Comparison of ENCODE assay signal across 23 cellular contexts in the genomic region with DNA sequence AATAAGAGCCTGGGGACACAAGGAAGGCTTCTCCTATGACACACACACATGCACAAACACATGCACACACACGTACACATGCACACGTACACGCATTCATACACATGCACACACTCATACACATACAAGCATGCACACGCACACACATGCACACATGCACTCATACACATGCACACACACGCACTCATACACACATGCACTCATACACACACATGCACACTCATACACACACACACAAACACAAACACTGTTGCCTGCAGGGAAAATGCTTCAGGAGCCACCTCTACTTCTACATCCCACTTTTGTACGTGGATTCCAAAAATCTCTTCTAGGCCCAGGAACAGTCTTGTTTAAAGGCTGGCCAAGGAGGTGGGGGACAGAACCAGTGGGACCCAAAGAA. TPM values are rescaled to one million over a fixed set of nuclear protein-coding genes. Genes with fewer than 3 reads are reported as not detected.
DNase-seq lines count a peak whose midpoint lies in the region; ATAC-seq, FAIRE-seq and TF ChIP-seq lines count a peak whose summit lies in the region.
"Had no signal": no experiment of that assay in that cellular context is flagged by ENCODE, and none has a peak within 500 bp of the region (broad histone marks: within the 10 kb centered on the region; RNA-seq: fewer than 3 reads in every experiment).

No MANE protein-coding gene starts in this region.

- no peak overlapping the region for H3K27ac Mint-ChIP-seq in activated naive CD8-positive, alpha-beta T cell treated with anti-CD3 and anti-CD28 coated beads for 36 hours
- H3K27ac Mint-ChIP-seq: HFFc6 had no signal

- H2AFZ ChIP-seq in hepatocyte: no peak overlapping the region

- H3K79me2 ChIP-seq in hepatocyte: no peaks in the 10 kb centered on the region

- CTCF ChIA-PET in HEK293 (lab: Yijun Ruan, JAX): interaction anchor here (1.2 to 4.4 kb wide), 4 partner anchors 9 to 367 kb away, joined by 4 to 32 read pairs (median 18); no protein-coding TSS in a partner anchor

- H3K9me3 ChIP-seq in HEK293 (ENCODE audit: control insufficient read depth, insufficient read depth, low read depth, low read length): no peaks in the 10 kb centered on the region
- H3K9me3 ChIP-seq in RWPE2 (ENCODE audit: severe bottlenecking): no peaks in the 10 kb centered on the region
- H3K9me3 ChIP-seq in hepatocyte (ENCODE audit: low read depth): no peaks in the 10 kb centered on the region
- no peaks in the 10 kb centered on the region for H3K9me3 ChIP-seq in BE2C

- no peak overlapping the region for H3K4me3 Mint-ChIP-seq in activated naive CD8-positive, alpha-beta T cell treated with anti-CD3 and anti-CD28 coated beads for 36 hours
- H3K4me3 Mint-ChIP-seq: HFFc6 had no signal

- no peaks in the 10 kb centered on the region for H3K9me2 ChIP-seq in hepatocyte (replicated peaks; ENCODE audit: insufficient read depth)

- 97% methylated on average over 6 of the region's 6 CpGs for WGBS in hepatocyte (ENCODE audit: low lambda C conversion rate, missing lambda C conversion rate)

- DNase-seq in RWPE2 (ENCODE audit: low spot score) (no peak), hepatocyte (ENCODE audit: low spot score) (no peak), urothelium cell line (ENCODE audit: low spot score) (no peak), BE2C (no peak)
- DNase-seq in activated naive CD8-positive, alpha-beta T cell treated with anti-CD3 and anti-CD28 coated beads for 36 hours: no peak
- DNase-seq: GDM1; GOT3; Kasumi-1; MM.1S; NCI-H1092; NCI-H146; NCI-H2081; NCI-H446 treated with DMSO at 0.1 percent for 48 hours; NCI-H69; NK-92 treated with Interleukin-12 subunit alpha and Interleukin-12 subunit beta, amount 100 ng/mL, for 24 hours; SHP77 had no signal

- no peaks in the 10 kb centered on the region for H4K20me1 ChIP-seq in hepatocyte (ENCODE audit: insufficient read depth, poor library complexity, severe bottlenecking)

- no peak overlapping the region for H3K4me2 ChIP-seq in hepatocyte

- H3K4me1 Mint-ChIP-seq in activated naive CD8-positive, alpha-beta T cell treated with anti-CD3 and anti-CD28 coated beads for 36 hours: no peaks in the 10 kb centered on the region

- no peaks in the 10 kb centered on the region for H3K36me3 Mint-ChIP-seq in activated naive CD8-positive, alpha-beta T cell treated with anti-CD3 and anti-CD28 coated beads for 36 hours

- H3K27ac ChIP-seq in HEK293 (ENCODE audit: extremely low read depth, low read depth, low read length) (no peak overlapping the region), RWPE2 (ENCODE audit: poor library complexity, severe bottlenecking) (peak overlapping the region; percentile 86), hepatocyte (peak overlapping the region; percentile 58)
- H3K27ac ChIP-seq: SK-N-MC had no signal

- H3K4me1 ChIP-seq in HEK293 (ENCODE audit: control insufficient read depth, insufficient read depth, low read length): no peaks in the 10 kb centered on the region
- H3K4me1 ChIP-seq in RWPE2 (ENCODE audit: insufficient read depth, poor library complexity, severe bottlenecking): peaks cover 34% of the 10 kb centered on the region
- H3K4me1 ChIP-seq in hepatocyte (ENCODE audit: insufficient read depth): peaks cover 4% of the 10 kb centered on the region
- H3K4me1 ChIP-seq in BE2C: no peaks in the 10 kb centered on the region

- H3K4me3 ChIP-seq in HEK293 (ENCODE audit: low read depth, low read length) (no peak overlapping the region), RWPE2 (ENCODE audit: severe bottlenecking) (no peak overlapping the region), hepatocyte (no peak overlapping the region), BE2C (ENCODE audit: low read depth, low read length) (no peak overlapping the region)
- H3K4me3 ChIP-seq: SK-N-MC had no signal

- H3K27me3 ChIP-seq in RWPE2 (ENCODE audit: insufficient read depth, poor library complexity, severe bottlenecking): no peaks in the 10 kb centered on the region
- no peaks in the 10 kb centered on the region for H3K27me3 ChIP-seq in hepatocyte
- H3K27me3 ChIP-seq in BE2C: no peaks in the 10 kb centered on the region; the same call in 1 of the 2 replicates

- peak; percentile 98 for FAIRE-seq in urothelium cell line (lab: Jason Lieb, UNC)
- FAIRE-seq: GM19239 had no signal

- no peaks in the 10 kb centered on the region for H3K36me3 ChIP-seq in HEK293 (ENCODE audit: control insufficient read depth in 2 of 2, insufficient read depth in 1 of 2, low read length in 2 of 2)
- no peaks in the 10 kb centered on the region for H3K36me3 ChIP-seq in RWPE2 (ENCODE audit: low read depth)
- H3K36me3 ChIP-seq in hepatocyte (replicated peaks; ENCODE audit: insufficient read depth, low read depth): no peaks in the 10 kb centered on the region
- no peaks in the 10 kb centered on the region for H3K36me3 ChIP-seq in BE2C

- TF ChIP-seq CTCF in HEK293 (tag by site-specific recombination; IDR thresholded peaks at IDR 0.05): no peak
- TF ChIP-seq CTCF in RWPE2 (IDR thresholded peaks at IDR 0.05; ENCODE audit: poor library complexity, severe bottlenecking): no peak
- no peak for TF ChIP-seq CTCF in hepatocyte (IDR thresholded peaks at IDR 0.05; ENCODE audit: poor library complexity)
- no peak for TF ChIP-seq CTCF in BE2C (IDR thresholded peaks at IDR 0.05; ENCODE audit: low read depth, low read length)

- H3K27me3 Mint-ChIP-seq in activated naive CD8-positive, alpha-beta T cell treated with anti-CD3 and anti-CD28 coated beads for 36 hours: peaks cover 15% of the 10 kb centered on the region

- ATAC-seq in RWPE2 (ENCODE audit: low read depth) (no peak), GM19035 (IDR thresholded peaks at IDR 0.05; ENCODE audit: unreplicated experiment) (no peak)

- H3K9me3 Mint-ChIP-seq in activated naive CD8-positive, alpha-beta T cell treated with anti-CD3 and anti-CD28 coated beads for 36 hours: no peaks in the 10 kb centered on the region
- H3K9me3 Mint-ChIP-seq: HFFc6 had no signal

- POLR2A ChIA-PET in HEK293 (lab: Yijun Ruan, JAX): interaction anchor here (0.6 kb wide), 2 partner anchors 15 to 16 kb away, joined by 3 to 6 read pairs; no protein-coding TSS in a partner anchor

TF ChIP-seq in HEK293, 187 proteins besides CTCF, POLR2A, EP300 and RAD21 (continues in another document):
- TF ChIP-seq ZNF362 (tag by site-specific recombination; IDR thresholded peaks at IDR 0.05): no peak
- no peak for TF ChIP-seq ZNF580 (tag by site-specific recombination; IDR thresholded peaks at IDR 0.05)
- no peak for TF ChIP-seq ZNF157 (tag by site-specific recombination; IDR thresholded peaks at IDR 0.05)
- TF ChIP-seq ZSCAN4 (tag by site-specific recombination; IDR thresholded peaks at IDR 0.05): peak; percentile 97
- TF ChIP-seq BCL11B (tag by site-specific recombination; IDR thresholded peaks at IDR 0.05; ENCODE audit: low read depth): no peak
- no peak for TF ChIP-seq GLIS2 (tag by site-specific recombination; IDR thresholded peaks at IDR 0.05)
- TF ChIP-seq, protein P1, sequence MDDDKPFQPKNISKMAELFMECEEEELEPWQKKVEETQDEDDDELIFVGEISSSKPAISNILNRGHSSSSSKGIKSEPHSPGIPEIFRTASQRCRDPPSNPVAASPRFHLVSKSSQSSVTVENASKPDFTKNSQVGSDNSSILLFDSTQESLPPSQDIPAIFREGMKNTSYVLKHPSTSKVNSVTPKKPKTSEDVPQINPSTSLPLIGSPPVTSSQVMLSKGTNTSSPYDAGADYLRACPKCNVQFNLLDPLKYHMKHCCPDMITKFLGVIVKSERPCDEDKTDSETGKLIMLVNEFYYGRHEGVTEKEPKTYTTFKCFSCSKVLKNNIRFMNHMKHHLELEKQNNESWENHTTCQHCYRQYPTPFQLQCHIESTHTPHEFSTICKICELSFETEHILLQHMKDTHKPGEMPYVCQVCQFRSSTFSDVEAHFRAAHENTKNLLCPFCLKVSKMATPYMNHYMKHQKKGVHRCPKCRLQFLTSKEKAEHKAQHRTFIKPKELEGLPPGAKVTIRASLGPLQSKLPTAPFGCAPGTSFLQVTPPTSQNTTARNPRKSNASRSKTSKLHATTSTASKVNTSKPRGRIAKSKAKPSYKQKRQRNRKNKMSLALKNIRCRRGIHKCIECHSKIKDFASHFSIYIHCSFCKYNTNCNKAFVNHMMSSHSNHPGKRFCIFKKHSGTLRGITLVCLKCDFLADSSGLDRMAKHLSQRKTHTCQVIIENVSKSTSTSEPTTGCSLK (tag by site-specific recombination; IDR thresholded peaks at IDR 0.05): no peak

RNA-seq across cellular contexts. Expression of gene NR2E3, which starts 20.7 kb away (rescaled TPM):
- 0.12 TPM in 1 of 2 replicates, not detected in the other for total RNA-seq in hepatocyte
- 0.36 and 0.40 TPM in 2 replicates for polyA plus RNA-seq in hepatocyte
- not detected for polyA plus RNA-seq in BE2C (2012; ENCODE audit: insufficient read depth, insufficient read length, low read depth)
- total RNA-seq in activated naive CD8-positive, alpha-beta T cell treated with anti-CD3 and anti-CD28 coated beads for 36 hours: not detected
- total RNA-seq: Daoy, HFFc6, HT1080 had no signal
